8 cellular contexts compared by ENCODE assay signal in genomic region chr6:159989882-159990480, GRCh38. TPM values are rescaled to one million over a fixed set of nuclear protein-coding genes. Genes with fewer than 3 reads are reported as not detected.
A peak's percentile ranks its signal among the peaks of the same experiment; 100 is the strongest.
DNase-seq lines count a peak whose midpoint lies in the region; ATAC-seq, FAIRE-seq and TF ChIP-seq lines count a peak whose summit lies in the region.

No MANE protein-coding gene starts in this region.

- H2AFZ ChIP-seq in astrocyte (ENCODE audit: low read depth, low read length) = no peak overlapping the region

- H3K4me3 Mint-ChIP-seq in astrocyte (ENCODE audit: unreplicated experiment) = no peak overlapping the region

- no peak for TF ChIP-seq CTCF in left ventricle myocardium inferior (IDR thresholded peaks at IDR 0.05; ENCODE audit: borderline replicate concordance)
- no peak for TF ChIP-seq CTCF in astrocyte (IDR thresholded peaks at IDR 0.05; ENCODE audit: insufficient read depth, low read depth, low read length)

- peak overlapping the region; percentile 20 for H3K27ac Mint-ChIP-seq in astrocyte (ENCODE audit: unreplicated experiment)

- CTCF ChIA-PET in HEK293T (lab: Yijun Ruan, JAX) = no interaction called here

- peaks cover 99% of the 10 kb centered on the region for H3K79me2 ChIP-seq in astrocyte (ENCODE audit: insufficient read depth, low read length)

- peaks cover 65% of the 10 kb centered on the region for H3K4me1 ChIP-seq in left ventricle myocardium inferior
- H3K4me1 ChIP-seq in astrocyte (ENCODE audit: insufficient read depth, low read length) = peaks cover 22% of the 10 kb centered on the region
- H3K4me1 ChIP-seq in aorta (ENCODE audit: control insufficient read depth in 1 of 2, insufficient read depth in 2 of 2, low read length in 2 of 2) = peaks cover 0 to 6% of the 10 kb centered on the region in 2 donors

- ATAC-seq in left ventricle myocardium superior = no peak
- peak; percentile 89 for ATAC-seq in HG03354 (IDR thresholded peaks at IDR 0.05; ENCODE audit: poor library complexity, severe bottlenecking, unreplicated experiment)
- ATAC-seq in aorta (ENCODE audit: low FRiP score) = peak; percentile 44

- FAIRE-seq in astrocyte (lab: Jason Lieb, UNC) = no peak

- no peaks in the 10 kb centered on the region for H3K27me3 Mint-ChIP-seq in astrocyte (ENCODE audit: low read depth, unreplicated experiment)

- peaks cover 5% of the 10 kb centered on the region for H3K36me3 Mint-ChIP-seq in astrocyte (ENCODE audit: low read depth, unreplicated experiment)

- H3K36me3 ChIP-seq in left ventricle myocardium inferior = peaks cover 14% of the 10 kb centered on the region
- H3K36me3 ChIP-seq in astrocyte (ENCODE audit: insufficient read depth, low read length) = no peaks in the 10 kb centered on the region
- H3K36me3 ChIP-seq in aorta (ENCODE audit: control insufficient read depth in 1 of 2, insufficient read depth in 2 of 2, low read length in 1 of 2) = no peaks in the 10 kb centered on the region

- no peak for DNase-seq in left ventricle myocardium inferior
- no peak for DNase-seq in left ventricle myocardium superior
- DNase-seq in astrocyte (ENCODE audit: low read depth) = peak; percentile 75
- no peak for DNase-seq in aorta
- DNase-seq in activated CD8-positive, alpha-beta memory T cell treated with anti-CD3 and anti-CD28 coated beads, Interleukin-2, amount 50 U/mL, for 4 hours = no peak
- no peak for DNase-seq in stimulated activated CD4-positive, alpha-beta T cell treated with anti-CD3 and anti-CD28 coated beads, Interleukin-12 subunit alpha, Interleukin-12 subunit beta, amount 100 ng/mL, for 4 hours
- no peak for DNase-seq in HEK293T (ENCODE audit: extremely low spot score)

- H4K20me1 ChIP-seq in astrocyte (ENCODE audit: insufficient read depth, low read length) = peaks cover 73% of the 10 kb centered on the region

- no peak overlapping the region for H3K9ac ChIP-seq in astrocyte (ENCODE audit: low read length)

- peak overlapping the region; percentile 38 for H3K4me2 ChIP-seq in astrocyte (ENCODE audit: low read length)

- H3K9me3 Mint-ChIP-seq in astrocyte (ENCODE audit: unreplicated experiment) = peaks cover 2% of the 10 kb centered on the region

- intact Hi-C loops in left ventricle myocardium inferior (cut with micrococcal nuclease) = loop anchor here (10.0 kb wide), 1 partner anchor 45 kb away; no protein-coding TSS in a partner anchor
- intact Hi-C loops in left ventricle myocardium superior (cut with micrococcal nuclease) = no loop called here
- intact Hi-C loops in aorta (cut with DNase I) = no loop called here

- no peaks in the 10 kb centered on the region for H3K27me3 ChIP-seq in left ventricle myocardium inferior (ENCODE audit: low read depth)
- no peaks in the 10 kb centered on the region for H3K27me3 ChIP-seq in astrocyte (ENCODE audit: insufficient read depth, low read length)
- no peaks in the 10 kb centered on the region for H3K27me3 ChIP-seq in aorta (ENCODE audit: control insufficient read depth in 1 of 2, insufficient read depth in 2 of 2, low read length in 1 of 2)

- H3K27ac ChIP-seq in left ventricle myocardium inferior (replicated peaks) = peak overlapping the region; percentile 16
- H3K27ac ChIP-seq in astrocyte (ENCODE audit: low read depth, low read length) = peak overlapping the region; percentile 57
- H3K27ac ChIP-seq in aorta (ENCODE audit: low read depth in 1 of 2, low read length in 2 of 2) = no peak overlapping the region

- POLR2A ChIA-PET in HEK293T (lab: Yijun Ruan, JAX) = no interaction called here

- H3K4me3 ChIP-seq in left ventricle myocardium inferior (no peak overlapping the region), astrocyte (ENCODE audit: insufficient read depth, low read depth, low read length) (no peak overlapping the region), aorta (ENCODE audit: low read length in 2 of 2) (no peak overlapping the region)

- H3K9me3 ChIP-seq in left ventricle myocardium inferior (replicated peaks) = peaks cover under 1% of the 10 kb centered on the region
- no peaks in the 10 kb centered on the region for H3K9me3 ChIP-seq in astrocyte (ENCODE audit: insufficient read depth, low read depth, low read length)
- H3K9me3 ChIP-seq in aorta (ENCODE audit: control insufficient read depth, low read length) = no peaks in the 10 kb centered on the region

- WGBS in aorta, 2 donors = 76 to 78% methylated on average over 8 of the region's 8 CpGs

- H3K4me1 Mint-ChIP-seq in astrocyte (ENCODE audit: low read depth, unreplicated experiment) = peaks cover 34% of the 10 kb centered on the region

TF ChIP-seq in HEK293T, 16 proteins besides CTCF, POLR2A, EP300 and RAD21:
- TF ChIP-seq FOXK2 (IDR thresholded peaks at IDR 0.05) = no peak
- no peak for TF ChIP-seq PKNOX1 (IDR thresholded peaks at IDR 0.05)
- TF ChIP-seq L3MBTL2 (conservative IDR thresholded peaks at IDR 0.05) = no peak
- no peak for TF ChIP-seq CTBP1 (IDR thresholded peaks at IDR 0.05; ENCODE audit: borderline replicate concordance)
- no peak for TF ChIP-seq ARNT (IDR thresholded peaks at IDR 0.05)
- TF ChIP-seq NFRKB (IDR thresholded peaks at IDR 0.05) = no peak
- TF ChIP-seq BHLHE40 (IDR thresholded peaks at IDR 0.05; ENCODE audit: borderline replicate concordance) = no peak
- no peak for TF ChIP-seq SP1 (IDR thresholded peaks at IDR 0.05)
TF ChIP-seq in HEK293T: peak in this region for 0.

RNA-seq across cellular contexts. Expression of gene IGF2R, which starts 21.1 kb away (rescaled TPM):
- total RNA-seq in left ventricle myocardium inferior (66.8 TPM), left ventricle myocardium superior (68.4 TPM), astrocyte (172 and 173 TPM in 2 replicates), aorta (10 to 100 TPM; 76.8 to 82.0 TPM)
- 10 to 100 TPM in 1 of 2 donors, 1 to 10 TPM in 1; 5.8 to 32.4 TPM for polyA plus RNA-seq in aorta

Comparison
In these comparisons a context has a peak if more than half of its experiments do, and no peak if none do; other contexts are left out.
1. H3K27ac ChIP-seq: peak in left ventricle myocardium inferior (single experiment) and astrocyte (single experiment); none in aorta (0 of 2).